12 cellular contexts compared by ENCODE assay signal in the genomic region with DNA sequence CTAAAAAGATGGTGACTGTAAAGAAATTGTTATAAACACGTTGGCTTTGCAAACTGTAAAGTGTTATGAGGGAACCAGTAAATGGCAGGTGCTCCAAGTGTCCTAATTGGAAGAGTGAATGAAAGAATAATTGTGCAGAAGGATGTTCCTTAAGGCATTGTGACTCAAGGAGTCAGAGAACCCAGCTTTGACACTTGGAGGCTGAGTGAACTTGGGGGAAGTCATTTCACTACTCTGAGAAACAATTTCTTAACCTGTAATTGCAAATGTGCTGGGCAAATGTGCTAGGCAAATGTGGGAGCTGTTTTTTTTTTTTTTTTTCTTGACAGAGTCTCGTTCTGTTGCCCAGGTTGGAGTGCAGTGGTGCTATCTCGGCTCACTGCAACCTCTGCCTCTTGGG.
"Had no signal": no experiment of that assay in that cellular context is flagged by ENCODE, and none has a peak within 500 bp of the region (broad histone marks: within the 10 kb centered on the region; RNA-seq: fewer than 3 reads in every experiment).

No MANE protein-coding gene starts in this region.

- H3K36me3 ChIP-seq: ascending aorta, right atrium auricular region, suprapubic skin, upper lobe of right lung had no signal

- H3K9me3 ChIP-seq: ascending aorta, right atrium auricular region, suprapubic skin, upper lobe of right lung had no signal

- H3K27ac ChIP-seq: ascending aorta, epithelial cell of prostate, right atrium auricular region, suprapubic skin, upper lobe of right lung had no signal

- H3K27ac Mint-ChIP-seq: dendritic cell treated with granulocyte-macrophage colony-stimulating factor and Interleukin-4, amounts not matched to agents 40 ng/mL and 50 ng/mL, for 4 days; effector memory CD8-positive, alpha-beta T cell; progenitor cell of endocrine pancreas had no signal

- H3K4me1 Mint-ChIP-seq: immature natural killer cell had no signal

- H3K4me3 Mint-ChIP-seq: activated CD4-positive, alpha-beta memory T cell treated with anti-CD3 and anti-CD28 coated beads, Interleukin-2, amount 10 ng/mL, durations not matched to agents 7 days and 5 days; dendritic cell treated with granulocyte-macrophage colony-stimulating factor and Interleukin-4, amounts not matched to agents 40 ng/mL and 50 ng/mL, for 4 days; effector memory CD8-positive, alpha-beta T cell; immature natural killer cell; naive thymus-derived CD8-positive, alpha-beta T cell had no signal

- H3K9me3 Mint-ChIP-seq: activated CD4-positive, alpha-beta memory T cell treated with anti-CD3 and anti-CD28 coated beads, Interleukin-2, amount 10 ng/mL, durations not matched to agents 7 days and 5 days; dendritic cell treated with granulocyte-macrophage colony-stimulating factor and Interleukin-4, amounts not matched to agents 40 ng/mL and 50 ng/mL, for 4 days; effector memory CD8-positive, alpha-beta T cell; immature natural killer cell; naive thymus-derived CD8-positive, alpha-beta T cell had no signal

- H3K27me3 ChIP-seq: ascending aorta, right atrium auricular region, suprapubic skin, upper lobe of right lung had no signal

- DNase-seq: activated gamma-delta T cell had no signal

- H3K4me3 ChIP-seq: ascending aorta, right atrium auricular region, suprapubic skin, upper lobe of right lung had no signal

- H3K36me3 Mint-ChIP-seq: immature natural killer cell; naive thymus-derived CD8-positive, alpha-beta T cell had no signal

- H3K4me1 ChIP-seq: right atrium auricular region, suprapubic skin had no signal
